ENCODE assay signal across 1 cellular context in genomic region chr6:148925701-148926100, GRCh38.
TF ChIP-seq lines count a peak whose summit lies in the region.

No MANE protein-coding gene starts in this region.

TF ChIP-seq in GM23338, 12 proteins besides CTCF, POLR2A, EP300 and RAD21 (continued from another document):
- TF ChIP-seq ZNF462 (CRISPR knock-in tag; IDR thresholded peaks at IDR 0.05) (no peak), CREB1 (CRISPR knock-in tag; IDR thresholded peaks at IDR 0.05; ENCODE audit: low read depth) (no peak), ZNF331 (CRISPR knock-in tag; IDR thresholded peaks at IDR 0.05; ENCODE audit: low read depth) (no peak), JUNB (IDR thresholded peaks at IDR 0.05; ENCODE audit: unreplicated experiment) (no peak), NANOG (IDR thresholded peaks at IDR 0.05; ENCODE audit: borderline replicate concordance) (no peak), EZH2phosphoT487 (IDR thresholded peaks at IDR 0.05; ENCODE audit: unreplicated experiment) (no peak), POLR2AphosphoS5 (IDR thresholded peaks at IDR 0.05; ENCODE audit: low read depth) (no peak), ETS1 (IDR thresholded peaks at IDR 0.05) (no peak)
